In genomic region chr5:96008487-96008886, GRCh38 we compare ENCODE assay signal across 28 cellular contexts.
"Had no signal": no experiment of that assay in that cellular context is flagged by ENCODE, and none has a peak within 500 bp of the region (broad histone marks: within the 10 kb centered on the region; RNA-seq: fewer than 3 reads in every experiment).

No MANE protein-coding gene starts in this region.

- H3K36me3 Mint-ChIP-seq: immature natural killer cell; mesothelial cell of epicardium; natural killer cell; neural progenitor cell; stimulated activated memory B cell treated with anti-CD40 and anti-IgM and Interleukin-4, amounts not matched to agents 10 μg/mL and 1 μg/mL and 100 μg/mL, for 72 hours; type B pancreatic cell had no signal

- H3K4me3 Mint-ChIP-seq: immature natural killer cell; mesothelial cell of epicardium; naive B cell; natural killer cell; nephron progenitor cell; neural progenitor cell; stimulated activated memory B cell treated with anti-CD40 and anti-IgM and Interleukin-4, amounts not matched to agents 10 μg/mL and 1 μg/mL and 100 μg/mL, for 72 hours; stimulated activated naive CD8-positive, alpha-beta T cell treated with anti-CD3 and anti-CD28 coated beads, Interleukin-15, amount 100 ng/mL, for 72 hours; type B pancreatic cell had no signal

- H3K4me1 Mint-ChIP-seq: immature natural killer cell; mesothelial cell of epicardium; naive B cell; natural killer cell; nephron progenitor cell; neural progenitor cell; stimulated activated memory B cell treated with anti-CD40 and anti-IgM and Interleukin-4, amounts not matched to agents 10 μg/mL and 1 μg/mL and 100 μg/mL, for 72 hours; stimulated activated naive CD8-positive, alpha-beta T cell treated with anti-CD3 and anti-CD28 coated beads, Interleukin-15, amount 100 ng/mL, for 72 hours had no signal

- H3K27me3 ChIP-seq: neural progenitor cell, neutrophil, right atrium auricular region, right lobe of liver, tibial nerve, uterus had no signal

- H3K27ac ChIP-seq: left ventricle myocardium inferior, neural progenitor cell, neutrophil, right atrium auricular region, right lobe of liver, tibial nerve, uterus had no signal

- H3K27ac Mint-ChIP-seq: immature natural killer cell; mesothelial cell of epicardium; naive B cell; natural killer cell; nephron progenitor cell; neural progenitor cell; progenitor cell of endocrine pancreas; stimulated activated memory B cell treated with anti-CD40 and anti-IgM and Interleukin-4, amounts not matched to agents 10 μg/mL and 1 μg/mL and 100 μg/mL, for 72 hours; stimulated activated naive CD8-positive, alpha-beta T cell treated with anti-CD3 and anti-CD28 coated beads, Interleukin-15, amount 100 ng/mL, for 72 hours; type B pancreatic cell had no signal

- H3K36me3 ChIP-seq: left ventricle myocardium inferior, neural progenitor cell, neutrophil, right atrium auricular region, right lobe of liver, tibial nerve, uterus had no signal

- DNase-seq: hypothalamus; immature natural killer cell; islet precursor cell; left ventricle myocardium inferior; mesendoderm; naive B cell; natural killer cell; nephron progenitor cell; occipital lobe; right lobe of liver; stimulated activated CD4-positive, alpha-beta T cell treated with anti-CD3 and anti-CD28 coated beads, Interleukin-1b, Interleukin-23, amount 100 ng/mL, for 48 hours; stimulated activated CD4-positive, alpha-beta T cell treated with anti-CD3 and anti-CD28 coated beads, Interleukin-2, amount 100 ng/mL, for 48 hours; stimulated activated CD4-positive, alpha-beta T cell treated with anti-CD3 and anti-CD28 coated beads, Interleukin-4, amount 100 ng/mL, for 4 hours; stimulated activated CD8-positive, alpha-beta memory T cell treated with anti-CD3 and anti-CD28 coated beads, Interleukin-4, amount 100 ng/mL, for 48 hours; stimulated activated naive CD4-positive, alpha-beta T cell treated with Interleukin-2 at 50 U/mL for 16 hours; stimulated activated naive CD8-positive, alpha-beta T cell treated with anti-CD3 and anti-CD28 coated beads, Interleukin-15, amount 100 ng/mL, for 72 hours; substantia nigra; uterus had no signal

- H3K27me3 Mint-ChIP-seq: naive B cell; progenitor cell of endocrine pancreas; stimulated activated memory B cell treated with anti-CD40 and anti-IgM and Interleukin-4, amounts not matched to agents 10 μg/mL and 1 μg/mL and 100 μg/mL, for 72 hours; stimulated activated naive CD8-positive, alpha-beta T cell treated with anti-CD3 and anti-CD28 coated beads, Interleukin-15, amount 100 ng/mL, for 72 hours; type B pancreatic cell had no signal

- H3K4me1 ChIP-seq: left ventricle myocardium inferior, neural progenitor cell, right atrium auricular region, right lobe of liver, tibial nerve, uterus had no signal

- H3K9me3 Mint-ChIP-seq: natural killer cell, neural progenitor cell, type B pancreatic cell had no signal

- H3K4me3 ChIP-seq: left ventricle myocardium inferior, lung, neural progenitor cell, right atrium auricular region, right lobe of liver, smooth muscle cell, tibial nerve, uterus had no signal

- H3K9me3 ChIP-seq: left ventricle myocardium inferior, neutrophil, right atrium auricular region, right lobe of liver, tibial nerve, uterus had no signal
